In genomic region chr10:73218466-73219191, GRCh38 we compare ENCODE assay signal across 11 cellular contexts. TPM values are rescaled to one million over a fixed set of nuclear protein-coding genes. Genes with fewer than 3 reads are reported as not detected.
A peak's percentile ranks its signal among the peaks of the same experiment; 100 is the strongest.
DNase-seq lines count a peak whose midpoint lies in the region; ATAC-seq and TF ChIP-seq lines count a peak whose summit lies in the region.
"Had no signal": no experiment of that assay in that cellular context is flagged by ENCODE, and none has a peak within 500 bp of the region (broad histone marks: within the 10 kb centered on the region; RNA-seq: fewer than 3 reads in every experiment).

No MANE protein-coding gene starts in this region.

- H3K4me3 ChIP-seq in endodermal cell (ENCODE audit: low read length) = no peak overlapping the region
- H3K4me3 ChIP-seq in upper lobe of right lung = no peak overlapping the region

- no peak overlapping the region for H3K27ac ChIP-seq in endodermal cell (ENCODE audit: low read depth, low read length)
- no peak overlapping the region for H3K27ac ChIP-seq in upper lobe of right lung
- H3K27ac ChIP-seq: epithelial cell of prostate had no signal

- peak; percentile 45 for TF ChIP-seq CTCF in activated CD8-positive, alpha-beta T cell treated with anti-CD3 and anti-CD28 coated beads for 36 hours (IDR thresholded peaks at IDR 0.05)
- peak; percentile 77 for TF ChIP-seq CTCF in endodermal cell (conservative IDR thresholded peaks at IDR 0.05)
- peak; percentile 17 for TF ChIP-seq CTCF in upper lobe of right lung (IDR thresholded peaks at IDR 0.05)
- TF ChIP-seq CTCF in WTC11 (IDR thresholded peaks at IDR 0.05) = no peak

- no peak for DNase-seq in activated CD8-positive, alpha-beta T cell treated with anti-CD3 and anti-CD28 coated beads for 36 hours
- no peak for DNase-seq in activated CD8-positive, alpha-beta T cell treated with anti-CD3 and anti-CD28 coated beads, Interleukin-2, amount 10 ng/mL, durations not matched to agents 7 days and 5 days
- DNase-seq in NCI-H226 (peak; percentile 10), endodermal cell (no peak), upper lobe of right lung (no peak), WTC11 (ENCODE audit: low spot score) (no peak), epidermal melanocyte (ENCODE audit: insufficient read length, low spot score) (no peak)
- DNase-seq: DMS79 had no signal

- peaks cover 30% of the 10 kb centered on the region for H3K36me3 Mint-ChIP-seq in activated CD8-positive, alpha-beta T cell treated with anti-CD3 and anti-CD28 coated beads for 36 hours (ENCODE audit: low read depth)
- peaks cover 31% of the 10 kb centered on the region for H3K36me3 Mint-ChIP-seq in activated CD8-positive, alpha-beta T cell treated with anti-CD3 and anti-CD28 coated beads, Interleukin-2, amount 10 ng/mL, durations not matched to agents 7 days and 5 days (ENCODE audit: low read depth)
- H3K36me3 Mint-ChIP-seq in endodermal cell (ENCODE audit: low read depth) = peaks cover 36% of the 10 kb centered on the region
- H3K36me3 Mint-ChIP-seq in WTC11 = 0 out of 2 replicates have a peak, but pooled peaks cover 3% of the 10 kb centered on the region

- no peak overlapping the region for H3K27ac Mint-ChIP-seq in activated CD8-positive, alpha-beta T cell treated with anti-CD3 and anti-CD28 coated beads for 36 hours
- no peak overlapping the region for H3K27ac Mint-ChIP-seq in activated CD8-positive, alpha-beta T cell treated with anti-CD3 and anti-CD28 coated beads, Interleukin-2, amount 10 ng/mL, durations not matched to agents 7 days and 5 days
- H3K27ac Mint-ChIP-seq in endodermal cell (peak overlapping the region; percentile 4), WTC11 (no peak overlapping the region)

- no peaks in the 10 kb centered on the region for H3K4me1 ChIP-seq in endodermal cell (ENCODE audit: control insufficient read depth, insufficient read depth, low read length)
- no peaks in the 10 kb centered on the region for H3K4me1 ChIP-seq in upper lobe of right lung

- CTCF ChIA-PET in activated CD8-positive, alpha-beta T cell treated with anti-CD3 and anti-CD28 coated beads for 36 hours (lab: Charles Lee) = interaction anchor here (1.4 to 2.2 kb wide), 4 partner anchors 8 to 16 kb away, joined by 3 to 6 read pairs (median 4); no protein-coding TSS in a partner anchor
- CTCF ChIA-PET in activated CD8-positive, alpha-beta T cell treated with anti-CD3 and anti-CD28 coated beads, Interleukin-2, amount 10 ng/mL, durations not matched to agents 7 days and 5 days (lab: Charles Lee) = interaction anchor here (1.0 to 1.5 kb wide), 6 partner anchors 11 to 122 kb away, joined by 3 to 5 read pairs (median 3); partner anchors contain the start of gene P4HA1
- CTCF ChIA-PET in WTC11 (lab: Charles Lee) = interaction anchor here (0.6 to 1.0 kb wide), 6 partner anchors 8 to 123 kb away, joined by 3 to 4 read pairs (median 3); no protein-coding TSS in a partner anchor

- no peaks in the 10 kb centered on the region for H3K27me3 Mint-ChIP-seq in activated CD8-positive, alpha-beta T cell treated with anti-CD3 and anti-CD28 coated beads for 36 hours
- H3K27me3 Mint-ChIP-seq in activated CD8-positive, alpha-beta T cell treated with anti-CD3 and anti-CD28 coated beads, Interleukin-2, amount 10 ng/mL, durations not matched to agents 7 days and 5 days (ENCODE audit: low read depth) = no peaks in the 10 kb centered on the region
- no peaks in the 10 kb centered on the region for H3K27me3 Mint-ChIP-seq in endodermal cell (ENCODE audit: insufficient read depth)
- no peaks in the 10 kb centered on the region for H3K27me3 Mint-ChIP-seq in WTC11 (ENCODE audit: low read depth)

- no peak for ATAC-seq in activated CD8-positive, alpha-beta T cell treated with anti-CD3 and anti-CD28 coated beads for 36 hours
- ATAC-seq in activated CD8-positive, alpha-beta T cell treated with anti-CD3 and anti-CD28 coated beads, Interleukin-2, amount 10 ng/mL, durations not matched to agents 7 days and 5 days = no peak
- ATAC-seq in upper lobe of right lung (no peak), WTC11 (no peak; the same call in 1 of the 2 replicates), HG02870 (IDR thresholded peaks at IDR 0.05; ENCODE audit: unreplicated experiment) (no peak)
- ATAC-seq: sciatic nerve had no signal

- H3K4me1 Mint-ChIP-seq in activated CD8-positive, alpha-beta T cell treated with anti-CD3 and anti-CD28 coated beads for 36 hours (ENCODE audit: low read depth) = no peaks in the 10 kb centered on the region
- no peaks in the 10 kb centered on the region for H3K4me1 Mint-ChIP-seq in activated CD8-positive, alpha-beta T cell treated with anti-CD3 and anti-CD28 coated beads, Interleukin-2, amount 10 ng/mL, durations not matched to agents 7 days and 5 days (ENCODE audit: low read depth)
- H3K4me1 Mint-ChIP-seq in endodermal cell (peaks cover 13% of the 10 kb centered on the region), WTC11 (no peaks in the 10 kb centered on the region)

- intact Hi-C loops in activated CD8-positive, alpha-beta T cell treated with anti-CD3 and anti-CD28 coated beads for 36 hours (cut with micrococcal nuclease) = no loop called here
- intact Hi-C loops in upper lobe of right lung (cut with DNase I) = no loop called here

- H3K9me3 Mint-ChIP-seq in activated CD8-positive, alpha-beta T cell treated with anti-CD3 and anti-CD28 coated beads for 36 hours = no peaks in the 10 kb centered on the region
- no peaks in the 10 kb centered on the region for H3K9me3 Mint-ChIP-seq in activated CD8-positive, alpha-beta T cell treated with anti-CD3 and anti-CD28 coated beads, Interleukin-2, amount 10 ng/mL, durations not matched to agents 7 days and 5 days (ENCODE audit: insufficient read depth)
- H3K9me3 Mint-ChIP-seq in endodermal cell (no peaks in the 10 kb centered on the region), WTC11 (no peaks in the 10 kb centered on the region)

- H3K4me3 Mint-ChIP-seq in activated CD8-positive, alpha-beta T cell treated with anti-CD3 and anti-CD28 coated beads for 36 hours = no peak overlapping the region
- H3K4me3 Mint-ChIP-seq in activated CD8-positive, alpha-beta T cell treated with anti-CD3 and anti-CD28 coated beads, Interleukin-2, amount 10 ng/mL, durations not matched to agents 7 days and 5 days = no peak overlapping the region
- H3K4me3 Mint-ChIP-seq in endodermal cell (no peak overlapping the region), WTC11 (no peak overlapping the region)

- H3K36me3 ChIP-seq in endodermal cell (ENCODE audit: control insufficient read depth, insufficient read depth, low read length) (peaks cover 14% of the 10 kb centered on the region), upper lobe of right lung (peaks cover 16% of the 10 kb centered on the region)

- no peak overlapping the region for H3K9ac ChIP-seq in endodermal cell (ENCODE audit: extremely low read depth, low read length, poor library complexity, severe bottlenecking)

- H3K9me3 ChIP-seq in endodermal cell (ENCODE audit: control insufficient read depth, low read length) = peaks cover 4% of the 10 kb centered on the region
- no peaks in the 10 kb centered on the region for H3K9me3 ChIP-seq in upper lobe of right lung

- POLR2A ChIA-PET in activated CD8-positive, alpha-beta T cell treated with anti-CD3 and anti-CD28 coated beads for 36 hours (lab: Charles Lee) = interaction anchor here (0.9 to 1.2 kb wide), 2 partner anchors 9 to 35 kb away, joined by 3 to 4 read pairs; no protein-coding TSS in a partner anchor
- POLR2A ChIA-PET in activated CD8-positive, alpha-beta T cell treated with anti-CD3 and anti-CD28 coated beads, Interleukin-2, amount 10 ng/mL, durations not matched to agents 7 days and 5 days (lab: Charles Lee) = no interaction called here
- POLR2A ChIA-PET in WTC11 (lab: Charles Lee) = no interaction called here

- H3K27me3 ChIP-seq in endodermal cell (ENCODE audit: control insufficient read depth, insufficient read depth, low read length, poor library complexity, severe bottlenecking) (no peaks in the 10 kb centered on the region), upper lobe of right lung (no peaks in the 10 kb centered on the region)

- 79 to 95% methylated on average over 2 of the region's 2 CpGs for WGBS in endodermal cell (ENCODE audit: insufficient coverage in 1 of 2, insufficient read length in 1 of 2), 2 experiments

RNA-seq across cellular contexts. Expression of gene DNAJC9, which starts 28.4 kb away (rescaled TPM):
- 10 to 100 TPM; 40.9 to 42.2 TPM for total RNA-seq in activated CD8-positive, alpha-beta T cell treated with anti-CD3 and anti-CD28 coated beads for 36 hours
- 10 to 100 TPM; 70.7 to 71.6 TPM for total RNA-seq in activated CD8-positive, alpha-beta T cell treated with anti-CD3 and anti-CD28 coated beads, Interleukin-2, amount 10 ng/mL, durations not matched to agents 7 days and 5 days
- total RNA-seq in endodermal cell (10 to 100 TPM; 33.3 to 37.1 TPM), upper lobe of right lung (12.4 TPM), WTC11 (2021) (30.3 to 32.4 TPM (median 30.8 TPM) in 3 replicates)
- polyA plus RNA-seq in endodermal cell (2013, experiment 1 of 2) = 38.7 TPM
- polyA plus RNA-seq in endodermal cell (2013, experiment 2 of 2) = 39.2 TPM

RNA-seq across cellular contexts. Expression of gene MRPS16, which starts 33.8 kb away (rescaled TPM):
- total RNA-seq in activated CD8-positive, alpha-beta T cell treated with anti-CD3 and anti-CD28 coated beads for 36 hours = 100 to 1,000 TPM; 127 to 132 TPM
- 100 to 1,000 TPM in 1 of 2 experiments, 10 to 100 TPM in 1; 97.5 to 103 TPM for total RNA-seq in activated CD8-positive, alpha-beta T cell treated with anti-CD3 and anti-CD28 coated beads, Interleukin-2, amount 10 ng/mL, durations not matched to agents 7 days and 5 days
- 100 to 1,000 TPM in 1 of 2 donors, 10 to 100 TPM in 1; 100.0 to 104 TPM for total RNA-seq in endodermal cell
- 96.6 TPM for polyA plus RNA-seq in endodermal cell (2013, experiment 1 of 2)
- polyA plus RNA-seq in endodermal cell (2013, experiment 2 of 2) = 99.0 TPM
- 52.5 TPM for total RNA-seq in upper lobe of right lung
- 130 to 157 TPM (median 136 TPM) in 3 replicates for total RNA-seq in WTC11 (2021)

RNA-seq across cellular contexts. Expression of gene FAM149B1, which starts 50.7 kb away (rescaled TPM):
- 10 to 100 TPM; 13.0 to 13.3 TPM for total RNA-seq in activated CD8-positive, alpha-beta T cell treated with anti-CD3 and anti-CD28 coated beads for 36 hours
- 10 to 100 TPM; 13.8 to 15.0 TPM for total RNA-seq in activated CD8-positive, alpha-beta T cell treated with anti-CD3 and anti-CD28 coated beads, Interleukin-2, amount 10 ng/mL, durations not matched to agents 7 days and 5 days
- total RNA-seq in endodermal cell = 10 to 100 TPM; 29.1 to 29.2 TPM
- polyA plus RNA-seq in endodermal cell (2013, experiment 1 of 2) = 25.7 TPM
- polyA plus RNA-seq in endodermal cell (2013, experiment 2 of 2) = 28.9 TPM
- 18.6 TPM for total RNA-seq in upper lobe of right lung
- 13.8 to 19.8 TPM (median 19.8 TPM) in 3 replicates for total RNA-seq in WTC11 (2021)

RNA-seq across cellular contexts. Expression of gene ECD, which starts 50.8 kb away (rescaled TPM):
- total RNA-seq in activated CD8-positive, alpha-beta T cell treated with anti-CD3 and anti-CD28 coated beads for 36 hours = 10 to 100 TPM; 31.8 to 33.9 TPM
- total RNA-seq in activated CD8-positive, alpha-beta T cell treated with anti-CD3 and anti-CD28 coated beads, Interleukin-2, amount 10 ng/mL, durations not matched to agents 7 days and 5 days = 10 to 100 TPM; 29.0 to 30.9 TPM
- total RNA-seq in endodermal cell = 10 to 100 TPM; 38.4 to 40.7 TPM
- 34.1 TPM for polyA plus RNA-seq in endodermal cell (2013, experiment 1 of 2)
- polyA plus RNA-seq in endodermal cell (2013, experiment 2 of 2) = 32.7 TPM
- total RNA-seq in upper lobe of right lung = 27.8 TPM
- total RNA-seq in WTC11 (2021) = 31.6 to 38.2 TPM (median 33.7 TPM) in 3 replicates
